8 cellular contexts compared by ENCODE assay signal in genomic region chr12:105053116-105053572, GRCh38. TPM values are rescaled to one million over a fixed set of nuclear protein-coding genes. Genes with fewer than 3 reads are reported as not detected.
DNase-seq lines count a peak whose midpoint lies in the region; ATAC-seq, FAIRE-seq and TF ChIP-seq lines count a peak whose summit lies in the region.

No MANE protein-coding gene starts in this region.

- H3K27me3 ChIP-seq in Caco-2 (replicated peaks; ENCODE audit: control insufficient read depth, insufficient read depth, low read length) (no peaks in the 10 kb centered on the region; the same call in 1 of the 2 replicates), gastrocnemius medialis (no peaks in the 10 kb centered on the region)

- H3K36me3 ChIP-seq in Caco-2 (ENCODE audit: control insufficient read depth, insufficient read depth, low read length) (no peaks in the 10 kb centered on the region), gastrocnemius medialis (no peaks in the 10 kb centered on the region)

- DNase-seq in Caco-2 = peak; percentile 59 to 71
- peak; percentile 19 for DNase-seq in H54 (ENCODE audit: insufficient read length, low spot score)
- peak; percentile 73 for DNase-seq in NCI-H187 treated with DMSO at 0.1 percent for 48 hours (lab: John Stamatoyannopoulos, UW)
- DNase-seq in T-helper 2 cell = peak; percentile 23 to 83 (median 57)
- DNase-seq in anterior cingulate cortex (lab: John Stamatoyannopoulos, UW) = peak in 51 of 58 donors; percentile 3 to 80 (median 28)
- DNase-seq in hepatic stellate cell (ENCODE audit: low spot score) = peak; percentile 27
- DNase-seq in gastrocnemius medialis = peak; percentile 14 to 65

- ATAC-seq in gastrocnemius medialis = peak; percentile 50 to 65
- ATAC-seq in GM21825 (IDR thresholded peaks at IDR 0.05; ENCODE audit: unreplicated experiment) = no peak

- H3K4me1 Mint-ChIP-seq in Caco-2 (ENCODE audit: low read depth, unreplicated experiment) = no peaks in the 10 kb centered on the region

- intact Hi-C loops in Caco-2 (cut with micrococcal nuclease; ENCODE audit: unreplicated experiment) (loop anchor here (1.0 to 10.0 kb wide), 6 partner anchors 66 to 852 kb away; partner anchors contain the start of gene NOPCHAP1), gastrocnemius medialis (cut with DNase I; ENCODE audit: low total_unique reads) (loop anchor here (1.0 to 2.0 kb wide), 2 partner anchors 670 to 852 kb away; no protein-coding TSS in a partner anchor)

- no peak overlapping the region for H3K4me3 Mint-ChIP-seq in Caco-2 (ENCODE audit: unreplicated experiment)

- CTCF ChIA-PET in Caco-2 (lab: Charles Lee) = interaction anchor here (0.6 to 1.6 kb wide), 3 partner anchors 47 to 673 kb away, joined by 3 to 15 read pairs (median 3); no protein-coding TSS in a partner anchor

- H3K4me3 ChIP-seq in Caco-2 (ENCODE audit: low read depth, low read length) (no peak overlapping the region), gastrocnemius medialis (no peak overlapping the region)

- BruUV-seq in Caco-2 (replicated peaks; lab: Mats Ljungman, UMichigan) = no TSS peak

- H3K4me1 ChIP-seq in Caco-2 (no peaks in the 10 kb centered on the region), gastrocnemius medialis (no peaks in the 10 kb centered on the region)

- H3K27me3 Mint-ChIP-seq in Caco-2 (ENCODE audit: insufficient read depth, unreplicated experiment) = no peaks in the 10 kb centered on the region

- FAIRE-seq in H54 (lab: Jason Lieb, UNC) = peak; percentile 96

- H3K27ac Mint-ChIP-seq in Caco-2 (ENCODE audit: unreplicated experiment) = no peak overlapping the region

- H3K9me3 ChIP-seq in Caco-2 = peaks cover 12% of the 10 kb centered on the region
- H3K9me3 ChIP-seq in gastrocnemius medialis = no peaks in the 10 kb centered on the region

- H3K9me3 Mint-ChIP-seq in Caco-2 (ENCODE audit: unreplicated experiment) = peaks cover 24% of the 10 kb centered on the region

- no peak overlapping the region for H3K27ac ChIP-seq in gastrocnemius medialis

- H3K36me3 Mint-ChIP-seq in Caco-2 (ENCODE audit: insufficient read depth, unreplicated experiment) = peaks cover 29% of the 10 kb centered on the region

- in situ Hi-C loops in gastrocnemius medialis (cut with MboI; ENCODE audit: low sequenced_read_pairs in 4 of 4) = loop anchor here (5.0 to 25.0 kb wide), 4 partner anchors 666 to 858 kb away; partner anchors contain the start of gene TXNRD1 (in 3 of the 4)

- POLR2A ChIA-PET in Caco-2 (lab: Charles Lee) = no interaction called here

- peak; percentile 76 to 87 for TF ChIP-seq CTCF in Caco-2 (IDR thresholded peaks at IDR 0.05; ENCODE audit: insufficient read depth in 1 of 2, low read depth in 1 of 2, low read length in 1 of 2, severe bottlenecking in 1 of 2, unreplicated experiment in 1 of 2)
- peak; percentile 57 to 88 (median 71) for TF ChIP-seq CTCF in gastrocnemius medialis (IDR thresholded peaks at IDR 0.05 in 4 of 5, conservative IDR thresholded peaks at IDR 0.05 in 1 of 5)

- no peak for TF ChIP-seq POLR2A in H54 (IDR thresholded peaks at IDR 0.05; ENCODE audit: low read depth, low read length)
- TF ChIP-seq POLR2A in gastrocnemius medialis (IDR thresholded peaks at IDR 0.05) = no peak

RNA-seq across cellular contexts. Expression of gene ALDH1L2, which starts 31.1 kb away (rescaled TPM):
- total RNA-seq in Caco-2 (2022) (20.3 and 26.1 TPM in 2 replicates), gastrocnemius medialis (1 to 10 TPM in 3 of 4 donors, under 1 TPM in 1; 0.95 to 4.0 (median 1.7) TPM)

RNA-seq across cellular contexts. Expression of gene WASHC4, which starts 54.4 kb away (rescaled TPM):
- total RNA-seq in Caco-2 (2022) (41.0 and 43.5 TPM in 2 replicates), gastrocnemius medialis (10 to 100 TPM; 23.6 to 53.2 (median 36.7) TPM)

Comparison
In these comparisons a context has a peak if more than half of its experiments do, and no peak if none do; other contexts are left out.
1. DNase-seq: peak in every context shown above with its lines; median percentile 73 in NCI-H187 treated with DMSO at 0.1 percent for 48 hours; 65 in Caco-2; 57 in T-helper 2 cell; 40 in gastrocnemius medialis; 28 in anterior cingulate cortex; 27 in hepatic stellate cell; 19 in H54.